Comparison of ENCODE assay signal across 1 cellular context in genomic region chr2:11514904-11515303, GRCh38.
TF ChIP-seq lines count a peak whose summit lies in the region.

No MANE protein-coding gene starts in this region.

TF ChIP-seq in GM23338, 12 proteins besides CTCF, POLR2A, EP300 and RAD21 (continued from another document):
- no peak for TF ChIP-seq ZNF462 (CRISPR knock-in tag; IDR thresholded peaks at IDR 0.05)
- no peak for TF ChIP-seq EZH2phosphoT487 (IDR thresholded peaks at IDR 0.05; ENCODE audit: unreplicated experiment)
- TF ChIP-seq ZNF331 (CRISPR knock-in tag; IDR thresholded peaks at IDR 0.05; ENCODE audit: low read depth): no peak
- no peak for TF ChIP-seq REST (IDR thresholded peaks at IDR 0.05; ENCODE audit: unreplicated experiment)
- TF ChIP-seq CREB1 (CRISPR knock-in tag; IDR thresholded peaks at IDR 0.05; ENCODE audit: low read depth): no peak
- no peak for TF ChIP-seq ETS1 (IDR thresholded peaks at IDR 0.05)
- TF ChIP-seq POLR2AphosphoS5 (IDR thresholded peaks at IDR 0.05; ENCODE audit: low read depth): no peak
- no peak for TF ChIP-seq JUNB (IDR thresholded peaks at IDR 0.05; ENCODE audit: unreplicated experiment)
